In the genomic region with DNA sequence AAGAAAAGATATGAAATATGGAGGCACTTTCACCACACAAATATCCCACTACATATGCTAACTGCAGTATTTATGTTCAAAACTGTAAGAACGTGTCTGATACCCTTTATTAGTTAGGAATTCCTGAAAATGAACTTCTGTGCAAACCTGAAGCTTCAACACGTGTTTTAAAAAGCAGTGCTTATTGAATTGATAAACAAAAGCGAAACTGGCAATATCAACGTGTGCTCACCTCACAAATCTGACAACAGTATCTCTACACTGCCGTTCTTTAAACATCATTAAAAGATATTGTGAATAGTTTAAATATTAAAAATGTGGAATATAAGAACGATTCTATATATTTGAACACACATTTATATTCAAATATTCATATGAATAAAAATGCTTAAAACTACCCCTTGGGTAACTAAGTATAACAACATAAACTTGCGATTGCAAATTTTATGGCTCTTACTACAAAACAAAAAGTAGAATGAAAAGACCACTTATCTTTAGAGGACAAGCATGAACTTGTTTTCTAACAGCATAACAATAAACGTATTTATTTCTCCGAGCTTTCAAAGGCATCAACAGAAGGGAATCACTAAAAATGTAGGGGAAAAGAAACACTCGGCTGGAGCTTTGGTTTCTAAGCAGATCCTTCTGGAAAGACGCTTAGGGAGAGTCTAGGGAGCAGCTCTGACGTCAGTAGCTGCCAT, we compare ENCODE assay signal across 8 cellular contexts. TPM values are rescaled to one million over a fixed set of nuclear protein-coding genes. Genes with fewer than 3 reads are reported as not detected.
DNase-seq lines count a peak whose midpoint lies in the region; ATAC-seq and TF ChIP-seq lines count a peak whose summit lies in the region.

A gene (minus strand): TSS at position 670 of the 701 bp plus-strand sequence. CDS start 17,738 bp downstream, outside the sequence.

- peak within 1 kb of the TSS; percentile 99 for H3K27ac ChIP-seq in CD4-positive, alpha-beta memory T cell (ENCODE audit: low read depth, low read length)
- H3K27ac ChIP-seq in WERI-Rb-1: peak within 1 kb of the TSS; percentile 95
- peak within 1 kb of the TSS; percentile 97 for H3K27ac ChIP-seq in parathyroid adenoma

- CTCF ChIA-PET in CD4-positive, alpha-beta memory T cell (lab: Charles Lee; ENCODE audit: partially characterized antibody): interaction anchor here (1.1 to 1.9 kb wide), 4 partner anchors 10 to 53 kb away, joined by 3 to 10 read pairs (median 4); a partner anchor contains a TSS

- no peaks in the 10 kb centered on the region for H3K9me3 ChIP-seq in CD4-positive, alpha-beta memory T cell (ENCODE audit: control insufficient read depth in 1 of 2, low read length in 2 of 2)
- H3K9me3 ChIP-seq in WERI-Rb-1 (ENCODE audit: severe bottlenecking) (no peaks in the 10 kb centered on the region), parathyroid adenoma (ENCODE audit: control insufficient read depth, low read length) (no peaks in the 10 kb centered on the region)

- peak within 1 kb of the TSS; percentile 88 to 99 (median 95) for H3K4me3 Mint-ChIP-seq in CD4-positive, alpha-beta memory T cell

- peak within 1 kb of the TSS; percentile 87 for H2AFZ ChIP-seq in parathyroid adenoma

- POLR2A ChIA-PET in CD4-positive, alpha-beta memory T cell (lab: Charles Lee; ENCODE audit: partially characterized antibody): interaction anchor here (0.6 to 5.9 kb wide), 20 partner anchors 9 to 1952 kb away, joined by 3 to 94 read pairs (median 5); a partner anchor contains a TSS

- peaks cover 18% of the 10 kb centered on the region for H3K4me1 ChIP-seq in CD4-positive, alpha-beta memory T cell (ENCODE audit: insufficient read depth, low read length)
- H3K4me1 ChIP-seq in parathyroid adenoma: no peaks in the 10 kb centered on the region

- no peaks in the 10 kb centered on the region for H3K36me3 ChIP-seq in CD4-positive, alpha-beta memory T cell (ENCODE audit: insufficient read depth, low read length)
- H3K36me3 ChIP-seq in WERI-Rb-1: peaks cover 12% of the 10 kb centered on the region
- no peaks in the 10 kb centered on the region for H3K36me3 ChIP-seq in parathyroid adenoma (ENCODE audit: control insufficient read depth, insufficient read depth, low read length)

- H3K27ac Mint-ChIP-seq in CD4-positive, alpha-beta memory T cell: peak within 1 kb of the TSS; percentile 92 to 100 (median 99)

- TF ChIP-seq CTCF in WERI-Rb-1 (IDR thresholded peaks at IDR 0.05; ENCODE audit: low read depth, low read length) (no peak), fibroblast of the aortic adventitia (IDR thresholded peaks at IDR 0.05; ENCODE audit: insufficient read depth, low read length) (no peak), parathyroid adenoma (IDR thresholded peaks at IDR 0.05) (no peak)

- peaks cover 5 to 17% of the 10 kb centered on the region in 2 donors for H3K36me3 Mint-ChIP-seq in CD4-positive, alpha-beta memory T cell

- H3K79me2 ChIP-seq in parathyroid adenoma: no peaks in the 10 kb centered on the region

- intact Hi-C loops in CD4-positive, alpha-beta memory T cell (cut with micrococcal nuclease): loop anchor here (5.0 to 10.0 kb wide), 6 partner anchors 253 to 1738 kb away; a partner anchor contains a TSS

- no peak within 1 kb of the TSS for H3K9ac ChIP-seq in parathyroid adenoma

- H3K9me3 Mint-ChIP-seq in CD4-positive, alpha-beta memory T cell: no peaks in the 10 kb centered on the region

- peak within 1 kb of the TSS; percentile 91 to 99 for H3K4me3 ChIP-seq in CD4-positive, alpha-beta memory T cell (ENCODE audit: low read length in 2 of 2)
- H3K4me3 ChIP-seq in WERI-Rb-1 (ENCODE audit: low read depth, low read length) (peak within 1 kb of the TSS; percentile 72), fibroblast of the aortic adventitia (ENCODE audit: low read depth, low read length) (peak within 1 kb of the TSS; percentile 82), parathyroid adenoma (ENCODE audit: low read depth, low read length) (peak within 1 kb of the TSS; percentile 69)

- peak in 4 of 5 donors; percentile 29 to 46 (median 38) for DNase-seq in CD4-positive, alpha-beta memory T cell
- DNase-seq in HT-29 (ENCODE audit: low spot score) (peak; percentile 69), WERI-Rb-1 (no peak), fibroblast of the aortic adventitia (ENCODE audit: low read depth) (peak; percentile 94), OCI-M2 (lab: John Stamatoyannopoulos, UW; ENCODE audit: unreplicated experiment) (no peak), mesenteric fat pad (ENCODE audit: low spot score) (no peak)

- ATAC-seq in GM19351 (IDR thresholded peaks at IDR 0.05; ENCODE audit: unreplicated experiment): no peak

- no peaks in the 10 kb centered on the region for H3K27me3 ChIP-seq in CD4-positive, alpha-beta memory T cell (ENCODE audit: insufficient read depth, low read length)
- H3K27me3 ChIP-seq in WERI-Rb-1 (ENCODE audit: insufficient read depth, low read depth, severe bottlenecking) (no peaks in the 10 kb centered on the region), parathyroid adenoma (ENCODE audit: control insufficient read depth, insufficient read depth, low read length) (no peaks in the 10 kb centered on the region)

- peak within 1 kb of the TSS; percentile 89 for H3K4me2 ChIP-seq in parathyroid adenoma (ENCODE audit: low read length)

- peaks cover 10 to 24% (median 18%) of the 10 kb centered on the region in 4 donors for H3K4me1 Mint-ChIP-seq in CD4-positive, alpha-beta memory T cell

- H3K27me3 Mint-ChIP-seq in CD4-positive, alpha-beta memory T cell: no peaks in the 10 kb centered on the region

RNA-seq across cellular contexts. Expression of the gene that starts here (rescaled TPM):
- total RNA-seq in CD4-positive, alpha-beta memory T cell: 1 to 10 TPM; 1.9 TPM
- under 1 TPM in 1 of 2 donors, not detected in 1; 0.20 TPM for polyA plus RNA-seq in CD4-positive, alpha-beta memory T cell
- total RNA-seq in HT-29 (2014; rRNA removed; shearing (Covaris generic)): 0.13 and 0.61 TPM in 2 replicates
- 0.63 and 0.74 TPM in 2 replicates for total RNA-seq in fibroblast of the aortic adventitia (ENCODE audit: low replicate concordance)
- 0.64 TPM for total RNA-seq in mesenteric fat pad

Comparison
In these comparisons a context has a peak if more than half of its experiments do, and no peak if none do; other contexts are left out.
1. Peak in DNase-seq in HT-29; RNA of the gene not detected or under 1 TPM.
2. Peak in DNase-seq and H3K4me3 ChIP-seq in fibroblast of the aortic adventitia; RNA of the gene not detected or under 1 TPM.
3. DNase-seq: peak in CD4-positive, alpha-beta memory T cell (4 of 5); none in WERI-Rb-1 (single experiment), OCI-M2 (single experiment) and mesenteric fat pad (single experiment).
4. Peak in every context shown above with its lines, with median percentiles within 50 percentile points of each other: H3K27ac ChIP-seq and H3K4me3 ChIP-seq.